Comparison of ENCODE assay signal across 1 cellular context in genomic region chr2:153871231-153872221, GRCh38.
TF ChIP-seq lines count a peak whose summit lies in the region.

GALNT13 (plus strand) TSS chr2:153871922.

TF ChIP-seq in WTC11, 78 proteins besides CTCF, POLR2A, EP300 and RAD21 (continued from another document):
- TF ChIP-seq PREB (CRISPR knock-in tag; IDR thresholded peaks at IDR 0.05; ENCODE audit: borderline replicate concordance) (no peak), ARID4B (CRISPR knock-in tag; IDR thresholded peaks at IDR 0.05; ENCODE audit: borderline replicate concordance) (peak; percentile 86; the same call in 1 of the 2 replicates), ZNF232 (CRISPR knock-in tag; IDR thresholded peaks at IDR 0.05) (no peak), ZNF138 (CRISPR knock-in tag; conservative IDR thresholded peaks at IDR 0.05) (no peak), ZMAT4 (CRISPR knock-in tag; IDR thresholded peaks at IDR 0.05) (no peak), FOXJ3 (CRISPR knock-in tag; IDR thresholded peaks at IDR 0.05; ENCODE audit: borderline replicate concordance) (no peak), ATF6 (CRISPR knock-in tag; IDR thresholded peaks at IDR 0.05) (no peak)
